Comparison of ENCODE assay signal across 1 cellular context in the genomic region with DNA sequence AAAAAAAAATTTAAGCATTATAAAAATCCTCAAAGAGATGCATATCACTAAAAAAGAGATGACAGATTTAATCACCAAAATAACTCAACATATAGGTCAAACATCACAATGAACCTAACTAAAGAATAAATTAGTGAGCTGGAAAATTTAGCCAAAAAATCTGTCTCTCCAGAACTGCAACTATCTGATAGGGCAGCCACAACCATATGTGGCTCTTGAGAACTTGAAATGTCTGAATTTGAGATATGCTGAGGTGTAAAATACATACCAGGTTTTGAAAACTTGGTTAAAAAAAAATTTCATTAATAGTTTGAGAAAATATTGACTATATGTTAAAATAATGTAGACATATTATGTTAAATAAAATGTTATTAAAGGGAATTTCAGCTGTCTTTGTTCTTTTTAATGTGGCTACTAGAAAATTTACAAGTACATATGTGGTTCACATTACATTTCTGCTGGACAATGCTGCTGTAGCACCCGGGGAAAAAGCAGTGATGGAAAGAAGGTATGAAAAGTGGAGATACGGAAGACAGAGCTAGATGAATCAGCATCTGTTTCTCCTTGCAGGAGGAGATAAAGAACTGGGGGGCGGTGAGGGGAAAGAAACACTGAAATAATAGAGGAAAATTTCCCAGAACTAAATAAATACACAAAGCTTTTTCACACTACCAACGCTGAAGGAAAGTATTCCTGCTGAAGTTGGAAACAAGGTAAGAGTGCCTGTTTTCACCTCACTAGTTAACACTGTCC.
TF ChIP-seq lines count a peak whose summit lies in the region.

No MANE protein-coding gene starts in this region.

TF ChIP-seq in K562, 482 proteins besides CTCF, POLR2A, EP300 and RAD21 (continued from another document):
- TF ChIP-seq MBD2 (IDR thresholded peaks at IDR 0.05; ENCODE audit: borderline replicate concordance, low read depth) = peak; percentile 54; the same call in 1 of the 2 replicates
- TF ChIP-seq MIER1 (IDR thresholded peaks at IDR 0.05; ENCODE audit: low read depth) = no peak
- TF ChIP-seq ZKSCAN8 (CRISPR knock-in tag; IDR thresholded peaks at IDR 0.05) = peak; percentile 48; the same call in 1 of the 2 replicates
- no peak for TF ChIP-seq CBX2 (IDR thresholded peaks at IDR 0.05; ENCODE audit: insufficient read depth, low read length, poor library complexity, severe bottlenecking)
- TF ChIP-seq FOXJ2 (tag; IDR thresholded peaks at IDR 0.05) = no peak
- TF ChIP-seq, protein P1, sequence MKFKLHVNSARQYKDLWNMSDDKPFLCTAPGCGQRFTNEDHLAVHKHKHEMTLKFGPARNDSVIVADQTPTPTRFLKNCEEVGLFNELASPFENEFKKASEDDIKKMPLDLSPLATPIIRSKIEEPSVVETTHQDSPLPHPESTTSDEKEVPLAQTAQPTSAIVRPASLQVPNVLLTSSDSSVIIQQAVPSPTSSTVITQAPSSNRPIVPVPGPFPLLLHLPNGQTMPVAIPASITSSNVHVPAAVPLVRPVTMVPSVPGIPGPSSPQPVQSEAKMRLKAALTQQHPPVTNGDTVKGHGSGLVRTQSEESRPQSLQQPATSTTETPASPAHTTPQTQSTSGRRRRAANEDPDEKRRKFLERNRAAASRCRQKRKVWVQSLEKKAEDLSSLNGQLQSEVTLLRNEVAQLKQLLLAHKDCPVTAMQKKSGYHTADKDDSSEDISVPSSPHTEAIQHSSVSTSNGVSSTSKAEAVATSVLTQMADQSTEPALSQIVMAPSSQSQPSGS (CRISPR knock-in tag; IDR thresholded peaks at IDR 0.05) = no peak
- TF ChIP-seq ZNF3 (CRISPR knock-in tag; IDR thresholded peaks at IDR 0.05) = no peak
- no peak for TF ChIP-seq ZNF76 (CRISPR knock-in tag; IDR thresholded peaks at IDR 0.05; ENCODE audit: borderline replicate concordance)
- no peak for TF ChIP-seq HCFC1 (IDR thresholded peaks at IDR 0.05; ENCODE audit: low read depth, low read length)
- peak; percentile 76 for TF ChIP-seq FOXM1 (IDR thresholded peaks at IDR 0.05; ENCODE audit: low read depth)
- no peak for TF ChIP-seq FOXM1 (CRISPR knock-in tag; IDR thresholded peaks at IDR 0.05; ENCODE audit: low read depth)
- TF ChIP-seq ZNF589 (CRISPR knock-in tag; IDR thresholded peaks at IDR 0.05; ENCODE audit: low read depth) = no peak
- peak; percentile 96 for TF ChIP-seq SMARCC2 (IDR thresholded peaks at IDR 0.05; ENCODE audit: low read depth)
- no peak for TF ChIP-seq DIDO1 (tag; IDR thresholded peaks at IDR 0.05; ENCODE audit: low read depth)
- peak; percentile 20; the same call in 1 of the 2 replicates for TF ChIP-seq ATF7 (IDR thresholded peaks at IDR 0.05)
- peak; percentile 86 for TF ChIP-seq POLR2AphosphoS5 (IDR thresholded peaks at IDR 0.05; ENCODE audit: control insufficient read depth, insufficient read depth, low read depth, low read length)
- TF ChIP-seq, protein P2, sequence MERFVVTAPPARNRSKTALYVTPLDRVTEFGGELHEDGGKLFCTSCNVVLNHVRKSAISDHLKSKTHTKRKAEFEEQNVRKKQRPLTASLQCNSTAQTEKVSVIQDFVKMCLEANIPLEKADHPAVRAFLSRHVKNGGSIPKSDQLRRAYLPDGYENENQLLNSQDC (CRISPR knock-in tag; IDR thresholded peaks at IDR 0.05) = no peak
- TF ChIP-seq ZEB2 (IDR thresholded peaks at IDR 0.05) = peak; percentile 79
- TF ChIP-seq C11orf30 (IDR thresholded peaks at IDR 0.05; ENCODE audit: low read depth) = peak; percentile 90
- TF ChIP-seq SAFB2 (IDR thresholded peaks at IDR 0.05; ENCODE audit: borderline replicate concordance, low read depth, low read length, severe bottlenecking) = no peak
- TF ChIP-seq GATAD2A (IDR thresholded peaks at IDR 0.05) = no peak
- no peak for TF ChIP-seq BRD4 (IDR thresholded peaks at IDR 0.05)
- TF ChIP-seq, protein P3, sequence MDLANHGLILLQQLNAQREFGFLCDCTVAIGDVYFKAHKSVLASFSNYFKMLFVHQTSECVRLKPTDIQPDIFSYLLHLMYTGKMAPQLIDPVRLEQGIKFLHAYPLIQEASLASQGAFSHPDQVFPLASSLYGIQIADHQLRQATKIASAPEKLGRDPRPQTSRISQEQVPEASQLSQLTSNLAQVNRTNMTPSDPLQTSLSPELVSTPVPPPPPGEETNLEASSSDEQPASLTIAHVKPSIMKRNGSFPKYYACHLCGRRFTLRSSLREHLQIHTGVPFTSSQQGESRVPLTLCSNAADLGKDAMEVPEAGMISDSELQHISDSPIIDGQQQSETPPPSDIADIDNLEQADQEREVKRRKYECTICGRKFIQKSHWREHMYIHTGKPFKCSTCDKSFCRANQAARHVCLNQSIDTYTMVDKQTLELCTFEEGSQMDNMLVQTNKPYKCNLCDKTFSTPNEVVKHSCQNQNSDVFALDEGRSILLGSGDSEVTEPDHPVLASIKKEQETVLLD (IDR thresholded peaks at IDR 0.05) = peak; percentile 75; the same call in 1 of the 2 replicates
- peak; percentile 68; the same call in 1 of the 2 replicates for TF ChIP-seq NBN (IDR thresholded peaks at IDR 0.05; ENCODE audit: low read depth)
- TF ChIP-seq GABPB1 (CRISPR knock-in tag; IDR thresholded peaks at IDR 0.05) = peak; percentile 11; the same call in 1 of the 2 replicates
- TF ChIP-seq STAT5B (CRISPR knock-in tag; IDR thresholded peaks at IDR 0.05) = no peak
- peak; percentile 93 for TF ChIP-seq NCOR1 (IDR thresholded peaks at IDR 0.05)
- TF ChIP-seq FOSL1 (tag; conservative IDR thresholded peaks at IDR 0.05) = peak; percentile 83
- TF ChIP-seq CBX3 (IDR thresholded peaks at IDR 0.05; ENCODE audit: borderline replicate concordance in 1 of 2, low read length in 2 of 2) = 0 out of 3 replicates have a peak, but pooled peaks of 1 of the 2 experiments have one; percentile 7
- no peak for TF ChIP-seq ZNF584 (CRISPR knock-in tag; IDR thresholded peaks at IDR 0.05; ENCODE audit: low read depth)
